ENCODE assay signal across 16 cellular contexts in genomic region chr7:112739436-112740180, GRCh38. TPM values are rescaled to one million over a fixed set of nuclear protein-coding genes. Genes with fewer than 3 reads are reported as not detected.
DNase-seq lines count a peak whose midpoint lies in the region; ATAC-seq and TF ChIP-seq lines count a peak whose summit lies in the region.
"Had no signal": no experiment of that assay in that cellular context is flagged by ENCODE, and none has a peak within 500 bp of the region (broad histone marks: within the 10 kb centered on the region; RNA-seq: fewer than 3 reads in every experiment).

No MANE protein-coding gene starts in this region.

- H3K9me3 Mint-ChIP-seq in chondrocyte (ENCODE audit: low read depth), result peaks cover 25% of the 10 kb centered on the region
- peaks cover 4% of the 10 kb centered on the region for H3K9me3 Mint-ChIP-seq in activated naive CD8-positive, alpha-beta T cell treated with anti-CD3 and anti-CD28 coated beads for 36 hours

- H3K27ac ChIP-seq in osteoblast (ENCODE audit: low read depth, low read length) (no peak overlapping the region), upper lobe of right lung (no peak overlapping the region)

- H2AFZ ChIP-seq in osteoblast (ENCODE audit: low read length), result no peak overlapping the region

- no peak overlapping the region for H3K27ac Mint-ChIP-seq in chondrocyte (ENCODE audit: unreplicated experiment)
- no peak overlapping the region for H3K27ac Mint-ChIP-seq in activated naive CD8-positive, alpha-beta T cell treated with anti-CD3 and anti-CD28 coated beads for 36 hours
- H3K27ac Mint-ChIP-seq: CD4-positive, alpha-beta memory T cell had no signal

- H3K79me2 ChIP-seq in osteoblast (ENCODE audit: insufficient read depth, low read length), result no peaks in the 10 kb centered on the region

- peaks cover 12% of the 10 kb centered on the region for H3K36me3 Mint-ChIP-seq in chondrocyte (ENCODE audit: low read depth)
- H3K36me3 Mint-ChIP-seq in activated naive CD8-positive, alpha-beta T cell treated with anti-CD3 and anti-CD28 coated beads for 36 hours, result peaks cover 1% of the 10 kb centered on the region

- TF ChIP-seq CTCF in chondrocyte (IDR thresholded peaks at IDR 0.05) (no peak), osteoblast (IDR thresholded peaks at IDR 0.05; ENCODE audit: extremely low read depth, low read depth, low read length) (no peak), upper lobe of right lung (IDR thresholded peaks at IDR 0.05) (no peak)

- intact Hi-C loops in upper lobe of right lung (cut with DNase I), result no loop called here
- intact Hi-C loops in Right ventricle myocardium superior (cut with DNase I), result no loop called here

- H3K36me3 ChIP-seq in osteoblast (ENCODE audit: insufficient read depth, low read length) (no peaks in the 10 kb centered on the region), upper lobe of right lung (no peaks in the 10 kb centered on the region)

- H3K4me1 ChIP-seq in osteoblast (ENCODE audit: insufficient read depth, low read length) (no peaks in the 10 kb centered on the region), upper lobe of right lung (no peaks in the 10 kb centered on the region)

- H3K4me3 ChIP-seq in osteoblast (ENCODE audit: insufficient read depth, low read length), result no peak overlapping the region
- H3K4me3 ChIP-seq in upper lobe of right lung, result no peak overlapping the region

- ATAC-seq in upper lobe of right lung (peak; percentile 12), Right ventricle myocardium superior (ENCODE audit: poor library complexity) (no peak)

- DNase-seq in chondrocyte (ENCODE audit: low spot score), result peak; percentile 44
- peak; percentile 58 for DNase-seq in osteoblast (ENCODE audit: insufficient read length, low spot score, missing footprints)
- no peak for DNase-seq in upper lobe of right lung
- no peak for DNase-seq in Right ventricle myocardium superior
- no peak for DNase-seq in activated naive CD8-positive, alpha-beta T cell treated with anti-CD3 and anti-CD28 coated beads for 36 hours
- DNase-seq in NCI-H526 (lab: John Stamatoyannopoulos, UW), result no peak
- DNase-seq: C1 segment of cervical spinal cord; Calu3; CD4-positive, alpha-beta memory T cell; COR-L47; DMS53; DMS79 treated with DMSO at 0.1 percent for 48 hours; GF-D8; GOT3; H7; HCEC 1CT had no signal

- H4K20me1 ChIP-seq in osteoblast (ENCODE audit: insufficient read depth, low read length), result no peaks in the 10 kb centered on the region

- no peaks in the 10 kb centered on the region for H3K27me3 ChIP-seq in osteoblast (ENCODE audit: insufficient read depth, low read length)
- no peaks in the 10 kb centered on the region for H3K27me3 ChIP-seq in upper lobe of right lung

- H3K4me1 Mint-ChIP-seq in chondrocyte (ENCODE audit: low read depth), result no peaks in the 10 kb centered on the region
- H3K4me1 Mint-ChIP-seq in activated naive CD8-positive, alpha-beta T cell treated with anti-CD3 and anti-CD28 coated beads for 36 hours, result no peaks in the 10 kb centered on the region
- H3K4me1 Mint-ChIP-seq: CD4-positive, alpha-beta memory T cell had no signal

- no peaks in the 10 kb centered on the region for H3K9me3 ChIP-seq in osteoblast (ENCODE audit: low read depth, low read length)
- H3K9me3 ChIP-seq in upper lobe of right lung, result peaks cover 14% of the 10 kb centered on the region

- H3K4me2 ChIP-seq in osteoblast (ENCODE audit: insufficient read depth, low read length), result no peak overlapping the region

- H3K4me3 Mint-ChIP-seq in chondrocyte (ENCODE audit: unreplicated experiment), result no peak overlapping the region
- H3K4me3 Mint-ChIP-seq in activated naive CD8-positive, alpha-beta T cell treated with anti-CD3 and anti-CD28 coated beads for 36 hours, result no peak overlapping the region
- H3K4me3 Mint-ChIP-seq: CD4-positive, alpha-beta memory T cell had no signal

- no peaks in the 10 kb centered on the region for H3K27me3 Mint-ChIP-seq in chondrocyte (ENCODE audit: low read depth)
- no peaks in the 10 kb centered on the region for H3K27me3 Mint-ChIP-seq in activated naive CD8-positive, alpha-beta T cell treated with anti-CD3 and anti-CD28 coated beads for 36 hours

RNA-seq across cellular contexts. Expression of gene TMEM168, which starts 50.6 kb away (rescaled TPM):
- 22.3 to 29.7 TPM (median 23.9 TPM) in 3 replicates for total RNA-seq in chondrocyte
- 17.4 and 21.5 TPM in 2 replicates for total RNA-seq in osteoblast
- total RNA-seq in upper lobe of right lung, result 26.3 TPM
- 14.0 TPM for total RNA-seq in Right ventricle myocardium superior
- total RNA-seq in activated naive CD8-positive, alpha-beta T cell treated with anti-CD3 and anti-CD28 coated beads for 36 hours, result 10 to 100 TPM; 10.4 to 12.0 TPM

Comparison
In these comparisons a context has a peak if more than half of its experiments do, and no peak if none do; other contexts are left out.
1. DNase-seq: peak in chondrocyte (single experiment) and osteoblast (single experiment); none in upper lobe of right lung (single experiment), Right ventricle myocardium superior (single experiment), activated naive CD8-positive, alpha-beta T cell treated with anti-CD3 and anti-CD28 coated beads for 36 hours (single experiment) and NCI-H526 (0 of 2).